ENCODE assay signal across 29 cellular contexts in genomic region chr20:61233590-61233989, GRCh38. TPM values are rescaled to one million over a fixed set of nuclear protein-coding genes. Genes with fewer than 3 reads are reported as not detected.
"Had no signal": no experiment of that assay in that cellular context is flagged by ENCODE, and none has a peak within 500 bp of the region (broad histone marks: within the 10 kb centered on the region; RNA-seq: fewer than 3 reads in every experiment).

No MANE protein-coding gene starts in this region.

- ATAC-seq: foreskin keratinocyte; left lung; naive thymus-derived CD8-positive, alpha-beta T cell; pancreas; sciatic nerve had no signal

- H3K27ac Mint-ChIP-seq: naive thymus-derived CD8-positive, alpha-beta T cell; nephron progenitor cell; progenitor cell of endocrine pancreas; stimulated activated effector memory CD8-positive, alpha-beta T cell treated with anti-CD3 and anti-CD28 coated beads, Interleukin-12 subunit alpha, Interleukin-12 subunit beta, amount 100 ng/mL, for 72 hours; type B pancreatic cell had no signal

- H3K4me1 ChIP-seq: foreskin keratinocyte, heart right ventricle, left lung, pancreas, thyroid gland, uterus had no signal

- DNase-seq: dermis blood vessel endothelial cell; effector memory CD4-positive, alpha-beta T cell; foreskin keratinocyte; glutamatergic neuron; heart right ventricle; hippocampal formation; left cardiac atrium; left lung; mesenchymal stem cell; naive thymus-derived CD8-positive, alpha-beta T cell; nephron progenitor cell; occipital lobe; pancreas; stimulated activated CD4-positive, alpha-beta T cell treated with anti-CD3 and anti-CD28 coated beads, Interleukin-2, amount 100 ng/mL, for 24 hours; stimulated activated CD4-positive, alpha-beta T cell treated with anti-CD3 and anti-CD28 coated beads, Interleukin-4, amount 100 ng/mL, for 24 hours; stimulated activated naive CD4-positive, alpha-beta T cell treated with Interleukin-2 at 50 U/mL for 16 hours; stomach; thyroid gland; uterus had no signal

- H3K4me3 Mint-ChIP-seq: naive thymus-derived CD8-positive, alpha-beta T cell; nephron progenitor cell; stimulated activated effector memory CD8-positive, alpha-beta T cell treated with anti-CD3 and anti-CD28 coated beads, Interleukin-12 subunit alpha, Interleukin-12 subunit beta, amount 100 ng/mL, for 72 hours; type B pancreatic cell had no signal

- FAIRE-seq: endothelial cell of umbilical vein, islet of Langerhans, pancreas had no signal

- H3K36me3 ChIP-seq: esophagus muscularis mucosa, heart right ventricle, left lung, pancreas, stomach, thyroid gland, uterus had no signal

- H3K36me3 Mint-ChIP-seq: naive thymus-derived CD8-positive, alpha-beta T cell; stimulated activated effector memory CD8-positive, alpha-beta T cell treated with anti-CD3 and anti-CD28 coated beads, Interleukin-12 subunit alpha, Interleukin-12 subunit beta, amount 100 ng/mL, for 72 hours; type B pancreatic cell had no signal

- H3K9me3 ChIP-seq: pancreas, thyroid gland, uterus had no signal

- H3K4me2 ChIP-seq: smooth muscle cell had no signal

- H3K27ac ChIP-seq: coronary artery, esophagus muscularis mucosa, foreskin keratinocyte, heart right ventricle, left lung, pancreas, stomach, thyroid gland, uterus had no signal

- H3K27me3 ChIP-seq: pancreas, thyroid gland, uterus had no signal

- H3K4me3 ChIP-seq: coronary artery, esophagus muscularis mucosa, heart right ventricle, left lung, pancreas, smooth muscle cell, stomach, thyroid gland, uterus had no signal

RNA-seq across cellular contexts. Expression of gene CDH4, which starts 18.5 kb away (rescaled TPM):
- total RNA-seq: subcutaneous adipose tissue had no signal
